20 cellular contexts compared by ENCODE assay signal in the genomic region with DNA sequence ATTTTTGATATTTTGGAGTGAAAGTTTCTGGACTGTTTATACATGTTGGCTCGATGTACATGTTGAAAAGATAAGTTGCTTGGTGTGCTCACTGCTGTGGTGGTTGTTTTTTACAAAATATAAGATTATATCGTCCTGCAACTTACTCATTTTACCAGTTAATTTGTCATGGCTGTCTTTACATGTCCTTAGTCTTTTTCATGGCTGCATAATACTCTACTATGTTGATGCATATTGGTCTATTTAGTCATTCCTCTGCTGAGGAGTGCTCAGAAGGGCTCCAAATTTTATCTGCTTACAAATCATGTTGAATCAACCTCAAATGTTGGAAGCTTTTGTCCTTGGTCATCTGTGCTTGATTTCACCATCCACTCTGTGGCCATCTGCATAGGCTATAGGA.
DNase-seq lines count a peak whose midpoint lies in the region; ATAC-seq, FAIRE-seq and TF ChIP-seq lines count a peak whose summit lies in the region.
"Had no signal": no experiment of that assay in that cellular context is flagged by ENCODE, and none has a peak within 500 bp of the region (broad histone marks: within the 10 kb centered on the region; RNA-seq: fewer than 3 reads in every experiment).

No MANE protein-coding gene starts in this region.

- H3K27me3 ChIP-seq in astrocyte (ENCODE audit: insufficient read depth, low read length) (no peaks in the 10 kb centered on the region), right cardiac atrium (ENCODE audit: control insufficient read depth, insufficient read depth) (no peaks in the 10 kb centered on the region)
- H3K27me3 ChIP-seq: BLaER1 treated with 17β-estradiol and CSF1 and Interleukin-3, amounts not matched to agents 10 nM and 100 nM had no signal

- H3K4me2 ChIP-seq in astrocyte (ENCODE audit: low read length) = no peak overlapping the region
- H3K4me2 ChIP-seq: A549; BLaER1 treated with 17β-estradiol and CSF1 and Interleukin-3, amounts not matched to agents 10 nM and 100 nM had no signal

- DNase-seq in astrocyte (ENCODE audit: low read depth) = no peak
- DNase-seq in retina = peak; percentile 13
- DNase-seq in right cardiac atrium = no peak
- DNase-seq in HPDE6-E6E7 (ENCODE audit: extremely low spot score) = no peak
- DNase-seq: AML-193; Caco-2; Calu3; CD4-positive, alpha-beta T cell; CD8-positive, alpha-beta T cell; DMS79 treated with DMSO at 0.1 percent for 48 hours; GF-D8 had no signal

- H3K36me3 ChIP-seq in HEK293 (ENCODE audit: control insufficient read depth in 2 of 2, insufficient read depth in 1 of 2, low read length in 2 of 2) (no peaks in the 10 kb centered on the region), astrocyte (ENCODE audit: insufficient read depth, low read length) (no peaks in the 10 kb centered on the region)
- H3K36me3 ChIP-seq: BLaER1 treated with 17β-estradiol and CSF1 and Interleukin-3, amounts not matched to agents 10 nM and 100 nM had no signal

- no peaks in the 10 kb centered on the region for H3K4me1 ChIP-seq in HEK293 (ENCODE audit: control insufficient read depth, insufficient read depth, low read length)
- no peaks in the 10 kb centered on the region for H3K4me1 ChIP-seq in astrocyte (ENCODE audit: insufficient read depth, low read length)
- H3K4me1 ChIP-seq in right cardiac atrium (ENCODE audit: control insufficient read depth, insufficient read depth, low read length) = no peaks in the 10 kb centered on the region
- H3K4me1 ChIP-seq: A549; BLaER1 treated with 17β-estradiol and CSF1 and Interleukin-3, amounts not matched to agents 10 nM and 100 nM; Caco-2 had no signal

- CTCF ChIA-PET in HEK293 (lab: Yijun Ruan, JAX) = no interaction called here

- no peaks in the 10 kb centered on the region for H4K20me1 ChIP-seq in astrocyte (ENCODE audit: insufficient read depth, low read length)
- H4K20me1 ChIP-seq: BLaER1 treated with 17β-estradiol and CSF1 and Interleukin-3, amounts not matched to agents 10 nM and 100 nM had no signal

- H2AFZ ChIP-seq in astrocyte (ENCODE audit: low read depth, low read length) = no peak overlapping the region

- no peak overlapping the region for H3K27ac ChIP-seq in HEK293 (ENCODE audit: extremely low read depth, low read depth, low read length)
- no peak overlapping the region for H3K27ac ChIP-seq in astrocyte (ENCODE audit: low read depth, low read length)
- no peak overlapping the region for H3K27ac ChIP-seq in right cardiac atrium (ENCODE audit: low read length)
- H3K27ac ChIP-seq: 22Rv1; A549; BLaER1 treated with 17β-estradiol and CSF1 and Interleukin-3, amounts not matched to agents 10 nM and 100 nM; C4-2B had no signal

- H3K4me3 ChIP-seq in HEK293 (ENCODE audit: low read depth, low read length) = no peak overlapping the region
- H3K4me3 ChIP-seq in astrocyte (ENCODE audit: insufficient read depth, low read depth, low read length) = no peak overlapping the region
- no peak overlapping the region for H3K4me3 ChIP-seq in right cardiac atrium (ENCODE audit: low read length)
- H3K4me3 ChIP-seq: A549; BLaER1 treated with 17β-estradiol and CSF1 and Interleukin-3, amounts not matched to agents 10 nM and 100 nM had no signal

- no peak overlapping the region for H3K27ac Mint-ChIP-seq in astrocyte (ENCODE audit: unreplicated experiment)
- H3K27ac Mint-ChIP-seq: B cell; CD4-positive, alpha-beta T cell; CD8-positive, alpha-beta T cell had no signal

- H3K4me1 Mint-ChIP-seq in astrocyte (ENCODE audit: low read depth, unreplicated experiment) = peaks cover 2% of the 10 kb centered on the region
- H3K4me1 Mint-ChIP-seq: B cell had no signal

- intact Hi-C loops in right cardiac atrium (cut with DNase I) = no loop called here

- no peaks in the 10 kb centered on the region for H3K9me3 ChIP-seq in HEK293 (ENCODE audit: control insufficient read depth, insufficient read depth, low read depth, low read length)
- H3K9me3 ChIP-seq in astrocyte (ENCODE audit: insufficient read depth, low read depth, low read length) = no peaks in the 10 kb centered on the region
- H3K9me3 ChIP-seq in right cardiac atrium (ENCODE audit: control insufficient read depth, low read length) = no peaks in the 10 kb centered on the region
- H3K9me3 ChIP-seq: A549; BLaER1 treated with 17β-estradiol and CSF1 and Interleukin-3, amounts not matched to agents 10 nM and 100 nM; Caco-2 had no signal

- no peaks in the 10 kb centered on the region for H3K79me2 ChIP-seq in astrocyte (ENCODE audit: insufficient read depth, low read length)

- POLR2A ChIA-PET in HEK293 (lab: Yijun Ruan, JAX) = no interaction called here

- TF ChIP-seq CTCF in HEK293 (tag by site-specific recombination; IDR thresholded peaks at IDR 0.05) (no peak), astrocyte (IDR thresholded peaks at IDR 0.05; ENCODE audit: insufficient read depth, low read depth, low read length) (no peak)

- peaks cover 2% of the 10 kb centered on the region for H3K9me3 Mint-ChIP-seq in astrocyte (ENCODE audit: unreplicated experiment)

- no peak overlapping the region for H3K9ac ChIP-seq in astrocyte (ENCODE audit: low read length)
- H3K9ac ChIP-seq: BLaER1 treated with 17β-estradiol and CSF1 and Interleukin-3, amounts not matched to agents 10 nM and 100 nM had no signal

- WGBS in right cardiac atrium = 88% methylated on average over 2 of the region's 2 CpGs

- ATAC-seq in right cardiac atrium = no peak
- ATAC-seq: A549; CD8-positive, alpha-beta T cell had no signal

- no peak overlapping the region for H3K4me3 Mint-ChIP-seq in astrocyte (ENCODE audit: unreplicated experiment)
- H3K4me3 Mint-ChIP-seq: B cell; CD4-positive, alpha-beta T cell; CD8-positive, alpha-beta T cell had no signal

- no peaks in the 10 kb centered on the region for H3K36me3 Mint-ChIP-seq in astrocyte (ENCODE audit: low read depth, unreplicated experiment)

- peak; percentile 34 for FAIRE-seq in astrocyte (lab: Jason Lieb, UNC)
- FAIRE-seq: A549, D721Med, GM12891, GM18507 had no signal

- H3K27me3 Mint-ChIP-seq in astrocyte (ENCODE audit: low read depth, unreplicated experiment) = no peaks in the 10 kb centered on the region
- H3K27me3 Mint-ChIP-seq: B cell; CD4-positive, alpha-beta T cell had no signal

TF ChIP-seq in HEK293, 187 proteins besides CTCF, POLR2A, EP300 and RAD21:
- TF ChIP-seq ZNF146 (tag by site-specific recombination; IDR thresholded peaks at IDR 0.05) (peak; percentile 65), ZNF837 (tag by site-specific recombination; IDR thresholded peaks at IDR 0.05) (no peak)
